28 cellular contexts compared by ENCODE assay signal in genomic region chr10:81426722-81427121, GRCh38.
"Had no signal": no experiment of that assay in that cellular context is flagged by ENCODE, and none has a peak within 500 bp of the region (broad histone marks: within the 10 kb centered on the region; RNA-seq: fewer than 3 reads in every experiment).

No MANE protein-coding gene starts in this region.

- DNase-seq: stimulated activated CD4-positive, alpha-beta T cell treated with anti-CD3 and anti-CD28 coated beads, Interleukin-2, amount 100 ng/mL, for 48 hours; stimulated activated CD4-positive, alpha-beta T cell treated with anti-CD3 and anti-CD28 coated beads, Interleukin-4, amount 100 ng/mL, for 1 hour; stimulated activated CD4-positive, alpha-beta T cell treated with anti-CD3 and anti-CD28 coated beads, Interleukin-4, amount 100 ng/mL, for 24 hours; stimulated activated CD4-positive, alpha-beta T cell treated with anti-CD3 and anti-CD28 coated beads, Interleukin-4, amount 100 ng/mL, for 4 hours; stimulated activated CD8-positive, alpha-beta memory T cell treated with anti-CD3 and anti-CD28 coated beads, Interleukin-4, amount 100 ng/mL, for 48 hours; stimulated activated naive B cell treated with anti-CD40 and anti-IgM and Interleukin-4, amounts not matched to agents 10 μg/mL and 1 μg/mL and 100 μg/mL, for 72 hours; stimulated activated naive CD4-positive, alpha-beta T cell; stimulated activated naive CD4-positive, alpha-beta T cell treated with Interleukin-2 at 50 U/mL for 16 hours; stimulated activated naive CD8-positive, alpha-beta T cell treated with anti-CD3 and anti-CD28 coated beads, Interleukin-15, Interleukin-2, amounts not matched to agents 100 U/mL and 50 U/mL, for 24 hours; stomach; substantia nigra; testis; thyroid gland; tibial artery; transverse colon; trophoblast cell; upper lobe of left lung; upper lobe of right lung; uterus had no signal

- H3K27ac ChIP-seq: stomach, suprapubic skin, testis, thoracic aorta, thyroid gland, tibial artery, tibial nerve, transverse colon, upper lobe of left lung, upper lobe of right lung, uterus, vagina had no signal

- H3K4me3 ChIP-seq: stomach, suprapubic skin, testis, thoracic aorta, thyroid gland, tibial artery, tibial nerve, transverse colon, upper lobe of left lung, upper lobe of right lung, uterus, vagina had no signal

- H3K27ac Mint-ChIP-seq: stimulated activated effector memory CD8-positive, alpha-beta T cell treated with anti-CD3 and anti-CD28 coated beads, Interleukin-12 subunit alpha, Interleukin-12 subunit beta, amount 100 ng/mL, for 72 hours; stimulated activated memory B cell treated with anti-CD40 and anti-IgM and Interleukin-4, amounts not matched to agents 10 μg/mL and 1 μg/mL and 100 μg/mL, for 72 hours; stimulated activated naive B cell treated with anti-CD40 and anti-IgM and Interleukin-4, amounts not matched to agents 10 μg/mL and 1 μg/mL and 100 μg/mL, for 72 hours; stimulated activated naive CD8-positive, alpha-beta T cell treated with anti-CD3 and anti-CD28 coated beads, Interleukin-15, Interleukin-2, amounts not matched to agents 100 ng/mL and 50 ng/mL, for 24 hours; type B pancreatic cell had no signal

- H3K36me3 ChIP-seq: stomach, suprapubic skin, thoracic aorta, thyroid gland, tibial artery, tibial nerve, transverse colon, upper lobe of left lung, upper lobe of right lung, uterus, vagina had no signal

- H3K9me3 Mint-ChIP-seq: type B pancreatic cell had no signal

- FAIRE-seq: urothelium cell line had no signal

- H3K4me1 Mint-ChIP-seq: stimulated activated effector memory CD8-positive, alpha-beta T cell treated with anti-CD3 and anti-CD28 coated beads, Interleukin-12 subunit alpha, Interleukin-12 subunit beta, amount 100 ng/mL, for 72 hours; stimulated activated memory B cell treated with anti-CD40 and anti-IgM and Interleukin-4, amounts not matched to agents 10 μg/mL and 1 μg/mL and 100 μg/mL, for 72 hours; stimulated activated naive B cell treated with anti-CD40 and anti-IgM and Interleukin-4, amounts not matched to agents 10 μg/mL and 1 μg/mL and 100 μg/mL, for 72 hours had no signal

- H3K9me3 ChIP-seq: stomach, suprapubic skin, testis, thoracic aorta, thyroid gland, tibial artery, tibial nerve, transverse colon, upper lobe of left lung, upper lobe of right lung, uterus, vagina had no signal

- ATAC-seq: stimulated activated effector memory CD8-positive, alpha-beta T cell treated with anti-CD3 and anti-CD28 coated beads, Interleukin-12 subunit alpha, Interleukin-12 subunit beta, amount 100 ng/mL, for 72 hours; stimulated activated memory B cell treated with anti-CD40 and anti-IgM and Interleukin-4, amounts not matched to agents 10 μg/mL and 1 μg/mL and 100 μg/mL, for 72 hours; stimulated activated naive B cell treated with anti-CD40 and anti-IgM and Interleukin-4, amounts not matched to agents 10 μg/mL and 1 μg/mL and 100 μg/mL, for 72 hours; stimulated activated naive CD8-positive, alpha-beta T cell treated with anti-CD3 and anti-CD28 coated beads, Interleukin-15, Interleukin-2, amounts not matched to agents 100 U/mL and 50 U/mL, for 24 hours; upper lobe of right lung had no signal

- H3K4me3 Mint-ChIP-seq: stimulated activated effector memory CD8-positive, alpha-beta T cell treated with anti-CD3 and anti-CD28 coated beads, Interleukin-12 subunit alpha, Interleukin-12 subunit beta, amount 100 ng/mL, for 72 hours; stimulated activated memory B cell treated with anti-CD40 and anti-IgM and Interleukin-4, amounts not matched to agents 10 μg/mL and 1 μg/mL and 100 μg/mL, for 72 hours; stimulated activated naive B cell treated with anti-CD40 and anti-IgM and Interleukin-4, amounts not matched to agents 10 μg/mL and 1 μg/mL and 100 μg/mL, for 72 hours; stimulated activated naive CD8-positive, alpha-beta T cell treated with anti-CD3 and anti-CD28 coated beads, Interleukin-15, Interleukin-2, amounts not matched to agents 100 ng/mL and 50 ng/mL, for 24 hours; type B pancreatic cell had no signal

- H3K27me3 Mint-ChIP-seq: stimulated activated memory B cell treated with anti-CD40 and anti-IgM and Interleukin-4, amounts not matched to agents 10 μg/mL and 1 μg/mL and 100 μg/mL, for 72 hours; stimulated activated naive B cell treated with anti-CD40 and anti-IgM and Interleukin-4, amounts not matched to agents 10 μg/mL and 1 μg/mL and 100 μg/mL, for 72 hours; stimulated activated naive CD8-positive, alpha-beta T cell treated with anti-CD3 and anti-CD28 coated beads, Interleukin-15, Interleukin-2, amounts not matched to agents 100 ng/mL and 50 ng/mL, for 24 hours; type B pancreatic cell had no signal

- H3K4me1 ChIP-seq: stomach, suprapubic skin, testis, thyroid gland, tibial artery, tibial nerve, transverse colon, upper lobe of left lung, upper lobe of right lung, uterus, vagina had no signal
